Comparison of ENCODE assay signal across 11 cellular contexts in genomic region chr2:227774011-227774624, GRCh38. TPM values are rescaled to one million over a fixed set of nuclear protein-coding genes. Genes with fewer than 3 reads are reported as not detected.
DNase-seq lines count a peak whose midpoint lies in the region; TF ChIP-seq lines count a peak whose summit lies in the region.
"Had no signal": no experiment of that assay in that cellular context is flagged by ENCODE, and none has a peak within 500 bp of the region (broad histone marks: within the 10 kb centered on the region; RNA-seq: fewer than 3 reads in every experiment).

No MANE protein-coding gene starts in this region.

- H3K9me3 ChIP-seq in Karpas-422 (ENCODE audit: low read length): no peaks in the 10 kb centered on the region

- no peak overlapping the region for H2AFZ ChIP-seq in Karpas-422 (ENCODE audit: low read length)

- no peak overlapping the region for H3K27ac ChIP-seq in Karpas-422 (ENCODE audit: low read length)

- no peak overlapping the region for H3K9ac ChIP-seq in Karpas-422 (ENCODE audit: low read length)

- no peaks in the 10 kb centered on the region for H3K9me2 ChIP-seq in Karpas-422 (replicated peaks; ENCODE audit: insufficient read depth, low read length)

- no peaks in the 10 kb centered on the region for H4K20me1 ChIP-seq in Karpas-422 (ENCODE audit: insufficient read depth, low read depth, low read length)

- H3K9me3 Mint-ChIP-seq in activated naive CD4-positive, alpha-beta T cell treated with anti-CD3 and anti-CD28 coated beads for 36 hours: no peaks in the 10 kb centered on the region
- no peaks in the 10 kb centered on the region for H3K9me3 Mint-ChIP-seq in endothelial cell (ENCODE audit: unreplicated experiment)
- no peaks in the 10 kb centered on the region for H3K9me3 Mint-ChIP-seq in type B pancreatic cell

- DNase-seq in activated naive CD4-positive, alpha-beta T cell treated with anti-CD3 and anti-CD28 coated beads for 36 hours: peak; percentile 14
- DNase-seq in activated naive CD4-positive, alpha-beta T cell treated with anti-CD3 and anti-CD28 coated beads, Interleukin-2, amount 50 U/mL, for 16 hours: no peak
- DNase-seq in Karpas-422 (peak; percentile 70), endothelial cell (ENCODE audit: low spot score) (no peak), type B pancreatic cell (ENCODE audit: extremely low spot score, unreplicated experiment) (no peak), putamen (ENCODE audit: low spot score) (no peak), NOMO-1 treated with DMSO at 0.1 percent for 48 hours (lab: John Stamatoyannopoulos, UW; ENCODE audit: unreplicated experiment) (no peak), COR-L47 (lab: John Stamatoyannopoulos, UW) (no peak)
- DNase-seq: DMS79 treated with DMSO at 0.1 percent for 48 hours had no signal

- CTCF ChIA-PET in activated naive CD4-positive, alpha-beta T cell treated with anti-CD3 and anti-CD28 coated beads for 36 hours (lab: Charles Lee): interaction anchor here (0.5 to 2.0 kb wide), 9 partner anchors 9 to 116 kb away, joined by 3 to 12 read pairs (median 4); partner anchors contain the start of gene CCL20

- no peak overlapping the region for H3K4me3 Mint-ChIP-seq in activated naive CD4-positive, alpha-beta T cell treated with anti-CD3 and anti-CD28 coated beads for 36 hours
- H3K4me3 Mint-ChIP-seq in endothelial cell (ENCODE audit: unreplicated experiment) (no peak overlapping the region), type B pancreatic cell (no peak overlapping the region)

- peak overlapping the region; percentile 67 for H3K27ac Mint-ChIP-seq in activated naive CD4-positive, alpha-beta T cell treated with anti-CD3 and anti-CD28 coated beads for 36 hours
- H3K27ac Mint-ChIP-seq in endothelial cell (ENCODE audit: unreplicated experiment): no peak overlapping the region
- no peak overlapping the region for H3K27ac Mint-ChIP-seq in type B pancreatic cell

- H3K27me3 Mint-ChIP-seq in activated naive CD4-positive, alpha-beta T cell treated with anti-CD3 and anti-CD28 coated beads for 36 hours (ENCODE audit: low read depth): no peaks in the 10 kb centered on the region
- H3K27me3 Mint-ChIP-seq in endothelial cell (ENCODE audit: unreplicated experiment): peaks cover 1% of the 10 kb centered on the region
- H3K27me3 Mint-ChIP-seq in type B pancreatic cell: no peaks in the 10 kb centered on the region

- H3K4me3 ChIP-seq in Karpas-422 (ENCODE audit: low read length): no peak overlapping the region

- no peaks in the 10 kb centered on the region for H3K79me2 ChIP-seq in Karpas-422 (ENCODE audit: low read length)

- no peaks in the 10 kb centered on the region for H3K36me3 Mint-ChIP-seq in activated naive CD4-positive, alpha-beta T cell treated with anti-CD3 and anti-CD28 coated beads for 36 hours (ENCODE audit: low read depth)
- H3K36me3 Mint-ChIP-seq in endothelial cell (ENCODE audit: low read depth, unreplicated experiment) (no peaks in the 10 kb centered on the region), type B pancreatic cell (no peaks in the 10 kb centered on the region)

- H3K4me1 ChIP-seq in Karpas-422 (ENCODE audit: low read length): no peaks in the 10 kb centered on the region

- H3K27me3 ChIP-seq in Karpas-422 (ENCODE audit: low read length): no peaks in the 10 kb centered on the region

- peak; percentile 55 for TF ChIP-seq CTCF in endothelial cell (IDR thresholded peaks at IDR 0.05; ENCODE audit: unreplicated experiment)
- TF ChIP-seq CTCF in type B pancreatic cell (conservative IDR thresholded peaks at IDR 0.05): peak; percentile 35

- H3K4me2 ChIP-seq in Karpas-422 (ENCODE audit: low read depth, low read length, poor library complexity, severe bottlenecking): no peak overlapping the region

- peaks cover 17% of the 10 kb centered on the region for H3K4me1 Mint-ChIP-seq in activated naive CD4-positive, alpha-beta T cell treated with anti-CD3 and anti-CD28 coated beads for 36 hours (ENCODE audit: low read depth)
- H3K4me1 Mint-ChIP-seq in endothelial cell (ENCODE audit: unreplicated experiment) (no peaks in the 10 kb centered on the region), type B pancreatic cell (ENCODE audit: unreplicated experiment) (no peaks in the 10 kb centered on the region)

- intact Hi-C loops in activated naive CD4-positive, alpha-beta T cell treated with anti-CD3 and anti-CD28 coated beads for 36 hours (cut with micrococcal nuclease): loop anchor here (1.0 kb wide), 2 partner anchors 88 to 110 kb away; no protein-coding TSS in a partner anchor

- H3K36me3 ChIP-seq in Karpas-422 (ENCODE audit: insufficient read depth, low read length): no peaks in the 10 kb centered on the region

RNA-seq across cellular contexts. Expression of gene SCYGR8, which starts 28.4 kb away (rescaled TPM):
- total RNA-seq in activated naive CD4-positive, alpha-beta T cell treated with anti-CD3 and anti-CD28 coated beads for 36 hours: not detected
- not detected in 2 replicates for total RNA-seq in Karpas-422 (2014; rRNA removed; shearing (Covaris generic); ENCODE audit: low replicate concordance)
- not detected for total RNA-seq in endothelial cell (ENCODE audit: unreplicated experiment)
- total RNA-seq in type B pancreatic cell (ENCODE audit: low replicate concordance): not detected in 2 replicates
- total RNA-seq: dermis microvascular lymphatic vessel endothelial cell, left lobe of liver had no signal

RNA-seq across cellular contexts. Expression of gene CCL20, which starts 39.5 kb away (rescaled TPM):
- total RNA-seq in activated naive CD4-positive, alpha-beta T cell treated with anti-CD3 and anti-CD28 coated beads for 36 hours: 10 to 100 TPM in 1 of 2 experiments, 1 to 10 TPM in 1; 9.6 to 13.1 TPM
- not detected in 2 replicates for total RNA-seq in Karpas-422 (2014; rRNA removed; shearing (Covaris generic); ENCODE audit: low replicate concordance)
- not detected for total RNA-seq in endothelial cell (ENCODE audit: unreplicated experiment)
- total RNA-seq in type B pancreatic cell (ENCODE audit: low replicate concordance): 1.7 and 3.2 TPM in 2 replicates
- total RNA-seq: left lobe of liver had no signal

RNA-seq across cellular contexts. Expression of gene SCYGR7, which starts 46.0 kb away (rescaled TPM):
- not detected for total RNA-seq in activated naive CD4-positive, alpha-beta T cell treated with anti-CD3 and anti-CD28 coated beads for 36 hours
- not detected in 2 replicates for total RNA-seq in Karpas-422 (2014; rRNA removed; shearing (Covaris generic); ENCODE audit: low replicate concordance)
- total RNA-seq in endothelial cell (ENCODE audit: unreplicated experiment): not detected
- not detected in 2 replicates for total RNA-seq in type B pancreatic cell (ENCODE audit: low replicate concordance)
- total RNA-seq: dermis microvascular lymphatic vessel endothelial cell, left lobe of liver had no signal

RNA-seq across cellular contexts. Expression of gene SCYGR6, which starts 49.6 kb away (rescaled TPM):
- total RNA-seq in activated naive CD4-positive, alpha-beta T cell treated with anti-CD3 and anti-CD28 coated beads for 36 hours: not detected
- total RNA-seq in Karpas-422 (2014; rRNA removed; shearing (Covaris generic); ENCODE audit: low replicate concordance): 6.1 TPM in 1 of 2 replicates, not detected in the other
- total RNA-seq in endothelial cell (ENCODE audit: unreplicated experiment): not detected
- not detected in 2 replicates for total RNA-seq in type B pancreatic cell (ENCODE audit: low replicate concordance)
- total RNA-seq: dermis microvascular lymphatic vessel endothelial cell, left lobe of liver had no signal

RNA-seq across cellular contexts. Expression of gene SLC19A3, which starts 56.3 kb away (rescaled TPM):
- total RNA-seq in activated naive CD4-positive, alpha-beta T cell treated with anti-CD3 and anti-CD28 coated beads for 36 hours: not detected
- total RNA-seq in Karpas-422 (2014; rRNA removed; shearing (Covaris generic); ENCODE audit: low replicate concordance): not detected in 2 replicates
- total RNA-seq in endothelial cell (ENCODE audit: unreplicated experiment): 0.62 TPM
- total RNA-seq in type B pancreatic cell (ENCODE audit: low replicate concordance): 6.4 and 20.5 TPM in 2 replicates

Comparison
In these comparisons a context has a peak if more than half of its experiments do, and no peak if none do; other contexts are left out.
1. DNase-seq: peak in activated naive CD4-positive, alpha-beta T cell treated with anti-CD3 and anti-CD28 coated beads for 36 hours (single experiment) and Karpas-422 (single experiment); none in activated naive CD4-positive, alpha-beta T cell treated with anti-CD3 and anti-CD28 coated beads, Interleukin-2, amount 50 U/mL, for 16 hours (single experiment), endothelial cell (single experiment), type B pancreatic cell (single experiment), putamen (single experiment), NOMO-1 treated with DMSO at 0.1 percent for 48 hours (single experiment) and COR-L47 (single experiment).